ENCODE assay signal across 8 cellular contexts in genomic region chr5:83927140-83927733, GRCh38.
DNase-seq lines count a peak whose midpoint lies in the region; ATAC-seq, FAIRE-seq and TF ChIP-seq lines count a peak whose summit lies in the region.

No MANE protein-coding gene starts in this region.

- peak; percentile 48 for FAIRE-seq in D721Med (lab: Jason Lieb, UNC)

- H3K36me3 ChIP-seq in left lung = no peaks in the 10 kb centered on the region

- intact Hi-C loops in left lung (cut with DNase I) = no loop called here

- H3K27ac ChIP-seq in caudate nucleus (ENCODE audit: low read depth, low read length) (no peak overlapping the region), left lung (no peak overlapping the region)

- peaks cover 0 to 4% of the 10 kb centered on the region in 2 donors for H3K4me1 ChIP-seq in left lung

- no peaks in the 10 kb centered on the region for H3K27me3 ChIP-seq in left lung

- TF ChIP-seq CTCF in D721Med (IDR thresholded peaks at IDR 0.05; ENCODE audit: insufficient read depth, missing control alignments) (peak; percentile 89), left lung (IDR thresholded peaks at IDR 0.05) (peak; percentile 69 to 78)

- DNase-seq in D721Med (ENCODE audit: insufficient read length, low spot score) = no peak
- DNase-seq in SK-N-DZ (ENCODE audit: low spot score) = peak; percentile 70
- peak in 50 of 61 donors; percentile 6 to 76 (median 38) for DNase-seq in caudate nucleus (lab: John Stamatoyannopoulos, UW)
- DNase-seq in left lung = peak in 1 of 2 donors; percentile 35
- peak; percentile 4 for DNase-seq in stimulated activated CD8-positive, alpha-beta memory T cell treated with anti-CD3 and anti-CD28 coated beads, Interleukin-7, amount 100 ng/mL, for 24 hours (ENCODE audit: low read depth)
- no peak for DNase-seq in OCI-M2 (lab: John Stamatoyannopoulos, UW; ENCODE audit: unreplicated experiment)

- ATAC-seq in GM18909 (IDR thresholded peaks at IDR 0.05; ENCODE audit: poor library complexity, unreplicated experiment) (peak; percentile 58), HG03571 (IDR thresholded peaks at IDR 0.05; ENCODE audit: unreplicated experiment) (peak; percentile 57), left lung (peak; percentile 83)

- H3K4me3 ChIP-seq in left lung = no peak overlapping the region

- peaks cover 0 to 4% of the 10 kb centered on the region in 2 donors for H3K9me3 ChIP-seq in left lung

Comparison
In these comparisons a context has a peak if more than half of its experiments do, and no peak if none do; other contexts are left out.
1. DNase-seq: peak in SK-N-DZ (single experiment), caudate nucleus (50 of 61) and stimulated activated CD8-positive, alpha-beta memory T cell treated with anti-CD3 and anti-CD28 coated beads, Interleukin-7, amount 100 ng/mL, for 24 hours (single experiment); none in D721Med (single experiment) and OCI-M2 (single experiment).
2. Peak in every context shown above with its lines, with median percentiles within 50 percentile points of each other: ATAC-seq.